7 cellular contexts compared by ENCODE assay signal in the genomic region with DNA sequence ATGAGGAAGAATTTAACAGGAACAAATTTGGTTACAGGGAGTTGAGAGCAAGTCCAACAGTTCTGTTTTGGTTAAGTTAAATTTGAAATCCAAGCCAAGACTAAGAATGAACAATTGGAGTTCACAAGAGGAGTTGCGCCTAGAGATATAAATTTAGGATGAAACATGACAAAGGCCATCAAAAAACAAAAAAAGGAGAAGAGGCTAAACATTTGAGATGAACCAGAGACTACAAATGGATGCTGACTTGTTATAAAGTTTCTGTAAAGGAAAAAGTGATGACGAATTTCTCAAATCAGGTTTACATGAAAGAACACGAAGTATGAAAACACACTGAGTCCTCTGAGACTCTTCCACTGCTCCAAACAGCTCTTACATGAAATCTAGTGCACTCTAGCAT.
"Had no signal": no experiment of that assay in that cellular context is flagged by ENCODE, and none has a peak within 500 bp of the region (broad histone marks: within the 10 kb centered on the region; RNA-seq: fewer than 3 reads in every experiment).

No MANE protein-coding gene starts in this region.

- FAIRE-seq: K562 had no signal

- H3K4me3 Mint-ChIP-seq: HFFc6 had no signal

- H3K27ac Mint-ChIP-seq: HFFc6 had no signal

- H3K9me3 ChIP-seq: HAP-1 had no signal

- H3K27ac ChIP-seq: HL-60 had no signal

- DNase-seq: GOT3, HFFc6, IMR-90, KG1 had no signal

- H3K9me3 Mint-ChIP-seq: HFFc6 had no signal
